8 cellular contexts compared by ENCODE assay signal in the genomic region with DNA sequence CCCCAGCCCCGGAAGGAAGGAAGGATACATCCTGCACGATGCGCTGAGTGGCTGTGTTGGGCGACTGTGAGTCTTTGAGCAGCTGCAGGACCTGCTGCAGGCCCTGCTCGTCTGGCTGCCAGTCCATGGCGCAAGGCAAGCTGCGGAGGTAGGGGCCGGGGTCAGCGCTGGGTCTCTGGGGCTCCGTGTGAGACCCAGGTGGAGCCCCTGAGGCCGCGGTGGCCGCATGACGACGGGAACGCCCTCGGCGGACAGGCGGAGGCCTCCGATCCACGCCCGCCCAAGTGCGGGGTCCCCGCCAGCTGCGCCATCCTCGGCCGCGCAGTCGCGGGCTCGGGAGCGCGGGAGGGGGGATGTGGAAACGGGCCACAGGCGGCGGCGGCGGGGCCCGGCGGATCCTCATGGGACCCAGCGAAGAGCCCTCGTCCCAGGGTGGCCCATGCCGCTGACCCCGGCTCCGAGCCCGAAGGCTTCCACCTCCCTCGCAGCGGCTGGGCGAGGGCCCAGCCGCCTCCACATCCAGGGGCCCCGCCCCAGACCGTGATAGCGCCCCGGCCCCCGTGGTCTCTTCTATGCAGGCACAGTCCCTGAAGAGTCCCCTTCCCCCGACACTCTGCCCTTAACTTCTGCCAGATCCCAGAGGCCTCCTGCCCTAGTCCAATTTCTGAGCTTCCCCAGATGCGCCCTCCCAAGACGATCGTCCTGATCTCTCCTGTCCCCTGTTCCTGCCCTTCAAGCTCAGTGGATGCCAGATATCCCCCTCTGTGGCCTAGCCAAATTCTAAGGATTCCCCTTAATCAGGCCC. TPM values are rescaled to one million over a fixed set of nuclear protein-coding genes. Genes with fewer than 3 reads are reported as not detected.
DNase-seq lines count a peak whose midpoint lies in the region; ATAC-seq lines count a peak whose summit lies in the region.

No MANE protein-coding gene starts in this region.

- H3K9me3 ChIP-seq in iPS DF 6.9 (ENCODE audit: control insufficient read depth, insufficient read depth, low read length), result no peaks in the 10 kb centered on the region

- H3K4me3 Mint-ChIP-seq in activated naive CD4-positive, alpha-beta T cell treated with anti-CD3 and anti-CD28 coated beads for 36 hours, result peak overlapping the region; percentile 93
- H3K4me3 Mint-ChIP-seq in activated naive CD8-positive, alpha-beta T cell treated with anti-CD3 and anti-CD28 coated beads, Interleukin-2, amount 50 U/mL, for 24 hours, result peak overlapping the region; percentile 94

- CTCF ChIA-PET in activated naive CD4-positive, alpha-beta T cell treated with anti-CD3 and anti-CD28 coated beads for 36 hours (lab: Charles Lee), result interaction anchor here (0.6 to 1.5 kb wide), 7 partner anchors 8 to 182 kb away, joined by 3 to 5 read pairs (median 3); no protein-coding TSS in a partner anchor

- no peaks in the 10 kb centered on the region for H3K27me3 Mint-ChIP-seq in activated naive CD4-positive, alpha-beta T cell treated with anti-CD3 and anti-CD28 coated beads for 36 hours (ENCODE audit: low read depth)
- H3K27me3 Mint-ChIP-seq in activated naive CD8-positive, alpha-beta T cell treated with anti-CD3 and anti-CD28 coated beads, Interleukin-2, amount 50 U/mL, for 24 hours, result peaks cover 2% of the 10 kb centered on the region

- peak overlapping the region; percentile 71; the same call in 1 of the 2 replicates for H3K4me3 ChIP-seq in iPS DF 6.9 (ENCODE audit: low read length)
- H3K4me3 ChIP-seq in skin epidermis, result peak overlapping the region; percentile 70 to 94 (median 81)

- no peaks in the 10 kb centered on the region; the same call in 1 of the 2 replicates for H3K4me1 ChIP-seq in iPS DF 6.9 (ENCODE audit: control insufficient read depth, insufficient read depth, low read length)

- H3K27ac Mint-ChIP-seq in activated naive CD4-positive, alpha-beta T cell treated with anti-CD3 and anti-CD28 coated beads for 36 hours, result peak overlapping the region; percentile 91
- peak overlapping the region; percentile 83 for H3K27ac Mint-ChIP-seq in activated naive CD8-positive, alpha-beta T cell treated with anti-CD3 and anti-CD28 coated beads, Interleukin-2, amount 50 U/mL, for 24 hours

- peaks cover 13% of the 10 kb centered on the region for H3K36me3 ChIP-seq in iPS DF 6.9 (ENCODE audit: control insufficient read depth, insufficient read depth, low read length)

- H3K27ac ChIP-seq in iPS DF 6.9 (ENCODE audit: low read length) (no peak overlapping the region), skin epidermis (peak overlapping the region; percentile 91 to 99 (median 97))

- ATAC-seq in activated naive CD8-positive, alpha-beta T cell treated with anti-CD3 and anti-CD28 coated beads, Interleukin-2, amount 50 U/mL, for 24 hours, result peak; percentile 9

- peak; percentile 37 for DNase-seq in activated naive CD4-positive, alpha-beta T cell treated with anti-CD3 and anti-CD28 coated beads for 36 hours
- no peak for DNase-seq in activated naive CD4-positive, alpha-beta T cell treated with anti-CD3 and anti-CD28 coated beads, Interleukin-2, amount 50 U/mL, for 16 hours
- no peak for DNase-seq in activated naive CD8-positive, alpha-beta T cell treated with anti-CD3 and anti-CD28 coated beads, Interleukin-2, amount 50 U/mL, for 24 hours
- DNase-seq in iPS DF 6.9 (ENCODE audit: low read depth, low spot score), result no peak
- DNase-seq in UCSD-AML1 (lab: John Stamatoyannopoulos, UW; ENCODE audit: unreplicated experiment), result no peak
- no peak for DNase-seq in SW 1271 (lab: John Stamatoyannopoulos, UW)
- DNase-seq in SHP77 treated with DMSO at 0.1 percent for 48 hours (lab: John Stamatoyannopoulos, UW), result no peak

- H3K27me3 ChIP-seq in iPS DF 6.9 (ENCODE audit: control insufficient read depth, insufficient read depth, low read length), result no peaks in the 10 kb centered on the region

- intact Hi-C loops in activated naive CD4-positive, alpha-beta T cell treated with anti-CD3 and anti-CD28 coated beads for 36 hours (cut with micrococcal nuclease), result no loop called here

- no peaks in the 10 kb centered on the region for H3K9me3 Mint-ChIP-seq in activated naive CD4-positive, alpha-beta T cell treated with anti-CD3 and anti-CD28 coated beads for 36 hours
- H3K9me3 Mint-ChIP-seq in activated naive CD8-positive, alpha-beta T cell treated with anti-CD3 and anti-CD28 coated beads, Interleukin-2, amount 50 U/mL, for 24 hours, result no peaks in the 10 kb centered on the region

- no CpG with 5 or more reads among the region's 59 CpGs for WGBS in iPS DF 6.9 (ENCODE audit: insufficient coverage, insufficient read length)

- peaks cover 33% of the 10 kb centered on the region for H3K4me1 Mint-ChIP-seq in activated naive CD4-positive, alpha-beta T cell treated with anti-CD3 and anti-CD28 coated beads for 36 hours (ENCODE audit: low read depth)
- H3K4me1 Mint-ChIP-seq in activated naive CD8-positive, alpha-beta T cell treated with anti-CD3 and anti-CD28 coated beads, Interleukin-2, amount 50 U/mL, for 24 hours, result peaks cover 41% of the 10 kb centered on the region

- peaks cover 36% of the 10 kb centered on the region for H3K36me3 Mint-ChIP-seq in activated naive CD4-positive, alpha-beta T cell treated with anti-CD3 and anti-CD28 coated beads for 36 hours (ENCODE audit: low read depth)
- H3K36me3 Mint-ChIP-seq in activated naive CD8-positive, alpha-beta T cell treated with anti-CD3 and anti-CD28 coated beads, Interleukin-2, amount 50 U/mL, for 24 hours (ENCODE audit: low read depth), result peaks cover 53% of the 10 kb centered on the region

RNA-seq across cellular contexts. Expression of a gene that starts 2.7 kb away (rescaled TPM):
- total RNA-seq in activated naive CD4-positive, alpha-beta T cell treated with anti-CD3 and anti-CD28 coated beads for 36 hours, result 10 to 100 TPM; 80.7 to 81.1 TPM

RNA-seq across cellular contexts. Expression of a gene that starts 13.4 kb away (rescaled TPM):
- 100 to 1,000 TPM; 119 to 126 TPM for total RNA-seq in activated naive CD4-positive, alpha-beta T cell treated with anti-CD3 and anti-CD28 coated beads for 36 hours

RNA-seq across cellular contexts. Expression of a gene that starts 16.2 kb away (rescaled TPM):
- total RNA-seq in activated naive CD4-positive, alpha-beta T cell treated with anti-CD3 and anti-CD28 coated beads for 36 hours, result 10 to 100 TPM; 47.7 TPM

RNA-seq across cellular contexts. Expression of a gene that starts 24.6 kb away (rescaled TPM):
- total RNA-seq in activated naive CD4-positive, alpha-beta T cell treated with anti-CD3 and anti-CD28 coated beads for 36 hours, result 1 to 10 TPM; 7.2 to 8.7 TPM

RNA-seq across cellular contexts. Expression of a gene that starts 30.5 kb away (rescaled TPM):
- not detected for total RNA-seq in activated naive CD4-positive, alpha-beta T cell treated with anti-CD3 and anti-CD28 coated beads for 36 hours
